In the genomic region with DNA sequence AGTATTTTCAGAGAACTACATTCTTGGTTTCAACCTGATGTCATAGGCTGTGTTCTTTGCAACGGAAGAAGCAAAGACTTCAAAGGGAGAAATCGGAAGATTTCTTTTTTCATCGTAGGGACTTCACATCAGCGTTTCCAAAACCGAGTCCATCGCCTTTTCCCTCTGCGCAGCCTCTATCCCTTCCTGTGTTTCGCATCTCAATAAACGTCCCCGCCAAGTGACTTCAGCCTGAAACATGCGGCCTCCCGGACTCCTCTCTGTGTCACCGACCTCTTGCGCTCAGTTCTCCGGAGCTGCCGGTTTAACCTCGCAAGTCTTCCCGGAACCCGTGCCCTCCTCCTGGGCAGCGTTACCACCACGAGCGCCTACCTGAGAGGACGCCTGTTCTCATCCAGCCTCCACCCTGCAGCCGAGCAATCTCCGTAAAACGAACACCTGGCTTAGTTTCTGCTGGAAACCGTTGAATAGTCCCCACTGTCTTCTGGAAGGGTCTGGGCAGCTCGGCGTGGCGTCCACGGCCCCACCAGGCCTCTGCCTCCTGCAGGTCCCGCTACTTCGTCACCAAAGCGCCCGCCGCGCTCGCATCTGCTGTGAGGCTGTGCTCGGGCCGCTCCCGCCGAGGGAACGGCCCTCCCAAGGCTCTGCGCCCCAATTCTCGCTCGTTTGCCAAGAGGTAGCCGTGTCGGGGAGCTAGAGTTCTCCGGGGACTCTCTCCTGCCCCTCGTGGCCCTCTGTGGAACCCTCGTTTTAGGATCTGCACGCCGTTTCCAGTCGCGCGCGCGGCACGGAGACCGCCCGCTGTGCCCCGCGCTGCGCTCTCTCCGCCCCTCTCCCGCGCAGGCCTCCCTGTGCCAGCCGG, we compare ENCODE assay signal across 9 cellular contexts. TPM values are rescaled to one million over a fixed set of nuclear protein-coding genes. Genes with fewer than 3 reads are reported as not detected.
DNase-seq lines count a peak whose midpoint lies in the region; ATAC-seq and TF ChIP-seq lines count a peak whose summit lies in the region.
"Had no signal": no experiment of that assay in that cellular context is flagged by ENCODE, and none has a peak within 500 bp of the region (broad histone marks: within the 10 kb centered on the region; RNA-seq: fewer than 3 reads in every experiment).

A gene with protein sequence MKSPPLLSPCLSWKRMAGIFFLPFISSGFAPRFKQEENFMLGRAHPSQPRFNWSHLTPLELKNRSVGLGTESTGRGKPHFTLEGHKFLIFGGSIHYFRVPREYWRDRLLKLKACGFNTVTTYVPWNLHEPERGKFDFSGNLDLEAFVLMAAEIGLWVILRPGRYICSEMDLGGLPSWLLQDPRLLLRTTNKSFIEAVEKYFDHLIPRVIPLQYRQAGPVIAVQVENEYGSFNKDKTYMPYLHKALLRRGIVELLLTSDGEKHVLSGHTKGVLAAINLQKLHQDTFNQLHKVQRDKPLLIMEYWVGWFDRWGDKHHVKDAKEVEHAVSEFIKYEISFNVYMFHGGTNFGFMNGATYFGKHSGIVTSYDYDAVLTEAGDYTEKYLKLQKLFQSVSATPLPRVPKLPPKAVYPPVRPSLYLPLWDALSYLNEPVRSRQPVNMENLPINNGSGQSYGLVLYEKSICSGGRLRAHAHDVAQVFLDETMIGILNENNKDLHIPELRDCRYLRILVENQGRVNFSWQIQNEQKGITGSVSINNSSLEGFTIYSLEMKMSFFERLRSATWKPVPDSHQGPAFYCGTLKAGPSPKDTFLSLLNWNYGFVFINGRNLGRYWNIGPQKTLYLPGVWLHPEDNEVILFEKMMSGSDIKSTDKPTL (plus strand): TSS at position 846 of the 862 bp plus-strand sequence. CDS start 362 bp downstream, outside the sequence.

- H3K9me3 ChIP-seq in thymus (ENCODE audit: control insufficient read depth): peaks cover 4% of the 10 kb centered on the region
- H3K9me3 ChIP-seq: SJSA1 had no signal

- H3K9me2 ChIP-seq in GM23338 (ENCODE audit: insufficient read depth): no peaks in the 10 kb centered on the region

- WGBS in thymus: under 1% methylated on average over 68 of the region's 68 CpGs

- intact Hi-C loops in activated T-helper 1 cell treated with anti-CD3 and anti-CD28 coated beads, Interleukin-12 subunit alpha, Interleukin-12 subunit beta, Interleukin-2, Interleukin-4 antibody, amounts not matched to agents 30 ng/mL and 10 ng/mL and 1 ng/mL, durations not matched to agents 14 hours and 24 hours and 36 hours (cut with micrococcal nuclease): loop anchor here (1.0 to 5.0 kb wide), 6 partner anchors 13 to 328 kb away; a partner anchor contains a TSS
- intact Hi-C loops in posterior vena cava (cut with DNase I): no loop called here

- H3K4me2 ChIP-seq in GM23338: peak within 1 kb of the TSS; percentile 93

- no peaks in the 10 kb centered on the region for H4K20me1 ChIP-seq in GM23338 (replicated peaks; ENCODE audit: insufficient read depth)

- peak within 1 kb of the TSS; percentile 96 for H3K27ac Mint-ChIP-seq in GM23338
- H3K27ac Mint-ChIP-seq in activated T-helper 1 cell treated with anti-CD3 and anti-CD28 coated beads, Interleukin-12 subunit alpha, Interleukin-12 subunit beta, Interleukin-2, Interleukin-4 antibody, amounts not matched to agents 30 ng/mL and 10 ng/mL and 1 ng/mL, durations not matched to agents 14 hours and 24 hours and 36 hours: peak within 1 kb of the TSS; percentile 93

- peaks cover 10% of the 10 kb centered on the region; the same call in 1 of the 2 replicates for H3F3A ChIP-seq in GM23338 (replicated peaks; ENCODE audit: low read depth)

- peak; percentile 45 for DNase-seq in DMS 273 treated with DMSO at 0.1 percent for 48 hours (lab: John Stamatoyannopoulos, UW)
- peak; percentile 74 for DNase-seq in GM23338 (ENCODE audit: low spot score)
- peak; percentile 46 for DNase-seq in NCI-H2227 treated with DMSO at 0.1 percent for 48 hours (lab: John Stamatoyannopoulos, UW)
- DNase-seq in activated T-helper 1 cell treated with anti-CD3 and anti-CD28 coated beads, Interleukin-12 subunit alpha, Interleukin-12 subunit beta, Interleukin-2, Interleukin-4 antibody, amounts not matched to agents 30 ng/mL and 10 ng/mL and 1 ng/mL, durations not matched to agents 14 hours and 24 hours and 36 hours (ENCODE audit: low spot score): peak; percentile 81
- peak; percentile 26 to 48 for DNase-seq in foreskin keratinocyte
- DNase-seq in omental fat pad (ENCODE audit: low spot score): no peak
- DNase-seq in posterior vena cava (ENCODE audit: low spot score): no peak

- H3K9me3 Mint-ChIP-seq in GM23338: peaks cover 4% of the 10 kb centered on the region; the same call in 1 of the 3 replicates
- no peaks in the 10 kb centered on the region for H3K9me3 Mint-ChIP-seq in activated T-helper 1 cell treated with anti-CD3 and anti-CD28 coated beads, Interleukin-12 subunit alpha, Interleukin-12 subunit beta, Interleukin-2, Interleukin-4 antibody, amounts not matched to agents 30 ng/mL and 10 ng/mL and 1 ng/mL, durations not matched to agents 14 hours and 24 hours and 36 hours

- ATAC-seq in GM23338 (peak; percentile 36), foreskin keratinocyte (peak; percentile 88), omental fat pad (ENCODE audit: low FRiP score) (peak; percentile 41)

- H2AFZ ChIP-seq in GM23338: peak within 1 kb of the TSS; percentile 48; the same call in 1 of the 2 replicates

- TF ChIP-seq CTCF in GM23338 (conservative IDR thresholded peaks at IDR 0.05; ENCODE audit: low read depth in 2 of 2) (peak; percentile 32 to 37), foreskin keratinocyte (conservative IDR thresholded peaks at IDR 0.05) (peak; percentile 54), omental fat pad (IDR thresholded peaks at IDR 0.05) (no peak)

- H3K27me3 ChIP-seq in GM23338 (ENCODE audit: insufficient read depth): no peaks in the 10 kb centered on the region
- peaks cover 67% of the 10 kb centered on the region for H3K27me3 ChIP-seq in foreskin keratinocyte
- peaks cover 32% of the 10 kb centered on the region for H3K27me3 ChIP-seq in thymus (ENCODE audit: control insufficient read depth, insufficient read depth)

- H3K4me3 Mint-ChIP-seq in GM23338: peak within 1 kb of the TSS; percentile 99
- peak within 1 kb of the TSS; percentile 96 for H3K4me3 Mint-ChIP-seq in activated T-helper 1 cell treated with anti-CD3 and anti-CD28 coated beads, Interleukin-12 subunit alpha, Interleukin-12 subunit beta, Interleukin-2, Interleukin-4 antibody, amounts not matched to agents 30 ng/mL and 10 ng/mL and 1 ng/mL, durations not matched to agents 14 hours and 24 hours and 36 hours

- 0 out of 2 replicates have a peak, but pooled peaks cover 7% of the 10 kb centered on the region for H3K36me3 ChIP-seq in GM23338 (ENCODE audit: insufficient read depth)
- H3K36me3 ChIP-seq in thymus (ENCODE audit: control insufficient read depth, insufficient read depth): no peaks in the 10 kb centered on the region
- H3K36me3 ChIP-seq: SJSA1 had no signal

- H3K4me1 ChIP-seq in GM23338 (ENCODE audit: insufficient read depth): peaks cover 42% of the 10 kb centered on the region
- H3K4me1 ChIP-seq in foreskin keratinocyte: no peaks in the 10 kb centered on the region
- H3K4me1 ChIP-seq in thymus (ENCODE audit: control insufficient read depth, insufficient read depth, low read length): peaks cover 3% of the 10 kb centered on the region
- H3K4me1 ChIP-seq: SJSA1 had no signal

- H3K27ac ChIP-seq in GM23338 (ENCODE audit: low read depth): peak within 1 kb of the TSS; percentile 35; the same call in 1 of the 2 replicates
- no peak within 1 kb of the TSS for H3K27ac ChIP-seq in foreskin keratinocyte
- H3K27ac ChIP-seq in thymus (ENCODE audit: low read depth): peak within 1 kb of the TSS; percentile 78
- H3K27ac ChIP-seq: SJSA1 had no signal

- peaks cover 18% of the 10 kb centered on the region for H3K27me3 Mint-ChIP-seq in GM23338 (ENCODE audit: insufficient read depth, low read depth, poor library complexity)
- peaks cover 2% of the 10 kb centered on the region for H3K27me3 Mint-ChIP-seq in activated T-helper 1 cell treated with anti-CD3 and anti-CD28 coated beads, Interleukin-12 subunit alpha, Interleukin-12 subunit beta, Interleukin-2, Interleukin-4 antibody, amounts not matched to agents 30 ng/mL and 10 ng/mL and 1 ng/mL, durations not matched to agents 14 hours and 24 hours and 36 hours (ENCODE audit: insufficient read depth)

- H3K36me3 Mint-ChIP-seq in GM23338 (ENCODE audit: low read depth): peaks cover 52% of the 10 kb centered on the region
- peaks cover 17% of the 10 kb centered on the region for H3K36me3 Mint-ChIP-seq in activated T-helper 1 cell treated with anti-CD3 and anti-CD28 coated beads, Interleukin-12 subunit alpha, Interleukin-12 subunit beta, Interleukin-2, Interleukin-4 antibody, amounts not matched to agents 30 ng/mL and 10 ng/mL and 1 ng/mL, durations not matched to agents 14 hours and 24 hours and 36 hours (ENCODE audit: low read depth)

- H3K79me2 ChIP-seq in GM23338 (replicated peaks; ENCODE audit: insufficient read depth): peaks cover 65% of the 10 kb centered on the region

- H3K4me1 Mint-ChIP-seq in GM23338: peaks cover 47% of the 10 kb centered on the region
- peaks cover 53% of the 10 kb centered on the region for H3K4me1 Mint-ChIP-seq in activated T-helper 1 cell treated with anti-CD3 and anti-CD28 coated beads, Interleukin-12 subunit alpha, Interleukin-12 subunit beta, Interleukin-2, Interleukin-4 antibody, amounts not matched to agents 30 ng/mL and 10 ng/mL and 1 ng/mL, durations not matched to agents 14 hours and 24 hours and 36 hours (ENCODE audit: low read depth)

- H3K4me3 ChIP-seq in GM23338 (peak within 1 kb of the TSS; percentile 90), thymus (ENCODE audit: low read length) (peak within 1 kb of the TSS; percentile 63)
- H3K4me3 ChIP-seq: SJSA1 had no signal

RNA-seq across cellular contexts. Expression of the gene that starts here (rescaled TPM):
- total RNA-seq in GM23338 (2014; rRNA removed; shearing (Covaris generic)): 33.1 and 35.9 TPM in 2 replicates
- polyA plus RNA-seq in GM23338 (2016; fragmentation: Nextera tagmentation; extraction: Ambion mirVana): 27.1 and 28.8 TPM in 2 replicates
- total RNA-seq in activated T-helper 1 cell treated with anti-CD3 and anti-CD28 coated beads, Interleukin-12 subunit alpha, Interleukin-12 subunit beta, Interleukin-2, Interleukin-4 antibody, amounts not matched to agents 30 ng/mL and 10 ng/mL and 1 ng/mL, durations not matched to agents 14 hours and 24 hours and 36 hours: 14.6 and 16.1 TPM in 2 replicates
- total RNA-seq in foreskin keratinocyte: 0.92 and 2.2 TPM in 2 replicates
- polyA plus RNA-seq in foreskin keratinocyte: 0.57 and 1.4 TPM in 2 replicates
- total RNA-seq in omental fat pad: not detected
- polyA plus RNA-seq in thymus: 1.8 TPM
- total RNA-seq in posterior vena cava: not detected
- total RNA-seq: SJSA1 had no signal

Comparison
In these comparisons a context has a peak if more than half of its experiments do, and no peak if none do; other contexts are left out.
1. Peak in ATAC-seq in omental fat pad; RNA of the gene not detected or under 1 TPM.
2. DNase-seq: peak in DMS 273 treated with DMSO at 0.1 percent for 48 hours (single experiment), GM23338 (single experiment), NCI-H2227 treated with DMSO at 0.1 percent for 48 hours (single experiment), activated T-helper 1 cell treated with anti-CD3 and anti-CD28 coated beads, Interleukin-12 subunit alpha, Interleukin-12 subunit beta, Interleukin-2, Interleukin-4 antibody, amounts not matched to agents 30 ng/mL and 10 ng/mL and 1 ng/mL, durations not matched to agents 14 hours and 24 hours and 36 hours (single experiment) and foreskin keratinocyte (2 of 2); none in omental fat pad (single experiment) and posterior vena cava (single experiment).
3. ATAC-seq: peak in every context shown above with its lines; median percentile 88 in foreskin keratinocyte; 41 in omental fat pad; 36 in GM23338.
4. CTCF ChIP-seq: peak in GM23338 (2 of 2) and foreskin keratinocyte (single experiment); none in omental fat pad (0 of 3).